23 cellular contexts compared by ENCODE assay signal in the genomic region with DNA sequence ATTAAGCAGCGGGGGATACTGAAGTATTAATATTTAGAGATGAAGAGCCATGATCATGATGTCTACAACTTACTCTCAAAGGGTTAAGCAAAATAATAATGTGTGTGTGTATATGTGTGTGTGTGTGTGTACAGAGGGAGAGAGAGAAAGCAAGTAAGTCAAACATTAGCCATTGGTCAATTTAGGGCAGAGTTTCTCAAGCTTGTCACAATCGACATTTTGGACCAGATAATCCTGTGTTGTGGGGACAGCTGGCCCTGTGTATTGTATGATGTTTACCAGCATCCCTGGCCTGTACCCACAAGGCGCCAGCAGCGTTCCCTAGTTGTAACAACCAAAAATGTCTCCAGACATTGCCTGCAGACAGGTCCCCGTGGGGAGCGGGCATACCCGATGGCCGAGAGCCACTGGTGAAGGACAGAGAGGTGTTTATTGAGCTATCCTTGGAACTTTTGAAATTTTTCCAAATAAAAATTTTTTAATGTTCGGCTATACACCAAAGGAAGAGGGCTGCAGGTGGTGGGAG. TPM values are rescaled to one million over a fixed set of nuclear protein-coding genes. Genes with fewer than 3 reads are reported as not detected.
A peak's percentile ranks its signal among the peaks of the same experiment; 100 is the strongest.
DNase-seq lines count a peak whose midpoint lies in the region; ATAC-seq, FAIRE-seq and TF ChIP-seq lines count a peak whose summit lies in the region.
"Had no signal": no experiment of that assay in that cellular context is flagged by ENCODE, and none has a peak within 500 bp of the region (broad histone marks: within the 10 kb centered on the region; RNA-seq: fewer than 3 reads in every experiment).

No MANE protein-coding gene starts in this region.

- H3K9me3 ChIP-seq in A549 (no peaks in the 10 kb centered on the region), kidney (ENCODE audit: control insufficient read depth in 1 of 2, low read length in 2 of 2) (no peaks in the 10 kb centered on the region), pancreas (no peaks in the 10 kb centered on the region)
- H3K9me3 ChIP-seq: BE2C had no signal

- CTCF ChIA-PET in A549 (lab: Yijun Ruan, JAX): interaction anchor here (0.6 to 3.5 kb wide), 15 partner anchors 8 to 208 kb away, joined by 3 to 36 read pairs (median 4); no protein-coding TSS in a partner anchor

- H3K9ac ChIP-seq in kidney (ENCODE audit: low read length in 2 of 2): no peak overlapping the region

- ATAC-seq in A549 (0 out of 6 replicates have a peak, but pooled peaks of 1 of the 2 experiments have one; percentile 13), pancreas (peak in 3 of 4 donors; percentile 30 to 57 (median 40))
- ATAC-seq: GM12878 had no signal

- H3K36me3 ChIP-seq in kidney (ENCODE audit: control insufficient read depth in 1 of 2, insufficient read depth in 2 of 2, low read length in 2 of 2): no peaks in the 10 kb centered on the region
- no peaks in the 10 kb centered on the region for H3K36me3 ChIP-seq in pancreas
- H3K36me3 ChIP-seq: BE2C had no signal

- intact Hi-C loops in kidney (cut with DNase I) (no loop called here), pancreas (cut with DNase I) (loop anchor here in 1 of 3 donors (5.0 kb wide), 1 partner anchor 193 kb away; no protein-coding TSS in a partner anchor)

- H3K4me3 ChIP-seq in A549 (no peak overlapping the region), kidney (ENCODE audit: low read length in 2 of 2) (no peak overlapping the region), pancreas (no peak overlapping the region)
- H3K4me3 ChIP-seq: GM12878 had no signal

- H3K4me2 ChIP-seq in A549: peak overlapping the region; percentile 8; the same call in 2 of the 3 replicates

- no peak for TF ChIP-seq EP300 in A549 (IDR thresholded peaks at IDR 0.05)

- FAIRE-seq in A549 (lab: Jason Lieb, UNC): no peak
- FAIRE-seq in kidney (lab: Jason Lieb, UNC): no peak
- FAIRE-seq in pancreas (lab: Jason Lieb, UNC): no peak
- FAIRE-seq: A204.1, D721Med, GM12878 had no signal

- no peak for TF ChIP-seq POLR2A in A549 (IDR thresholded peaks at IDR 0.05; ENCODE audit: low read length)

- H3K27ac ChIP-seq in A549 (peak overlapping the region in 1 of 2 experiments; percentile 24; a peak in 3 of 6 replicates), caudate nucleus (ENCODE audit: low read depth, low read length) (peak overlapping the region; percentile 71), kidney (ENCODE audit: low read depth in 2 of 2, low read length in 2 of 2) (no peak overlapping the region), pancreas (no peak overlapping the region)
- H3K27ac ChIP-seq: HL-60 had no signal

- no peaks in the 10 kb centered on the region for H3K27me3 ChIP-seq in pancreas
- H3K27me3 ChIP-seq: BE2C had no signal

- H3K4me1 ChIP-seq in A549 (peaks cover 7% of the 10 kb centered on the region; the same call in 2 of the 3 replicates), kidney (ENCODE audit: control insufficient read depth in 1 of 2, insufficient read depth in 1 of 2, low read depth in 1 of 2, low read length in 2 of 2) (peaks cover 15 to 24% of the 10 kb centered on the region in 2 donors), pancreas (peaks cover 0 to 10% (median 0%) of the 10 kb centered on the region in 3 donors)
- H3K4me1 ChIP-seq: BE2C had no signal

- TF ChIP-seq RAD21 in A549 (conservative IDR thresholded peaks at IDR 0.05 in 1 of 2, IDR thresholded peaks at IDR 0.05 in 1 of 2): no peak

- POLR2A ChIA-PET in A549 (lab: Yijun Ruan, JAX): interaction anchor here (1.2 kb wide), 1 partner anchor 46 kb away, joined by 5 read pairs; a partner anchor contains a TSS

- 75% methylated on average over 9 of the region's 9 CpGs for WGBS in A549 (ENCODE audit: missing lambda C conversion rate)
- WGBS in pancreas, 2 donors: 27 to 28% methylated on average over 9 of the region's 9 CpGs

- TF ChIP-seq CTCF in A549 (IDR thresholded peaks at IDR 0.05) (no peak), kidney (IDR thresholded peaks at IDR 0.05; ENCODE audit: borderline replicate concordance, extremely low read depth, insufficient read depth) (no peak), pancreas (IDR thresholded peaks at IDR 0.05) (no peak)

- no peak for DNase-seq in A549 (ENCODE audit: low read depth in 1 of 2, low spot score in 1 of 2)
- DNase-seq in caudate nucleus (lab: John Stamatoyannopoulos, UW): no peak
- peak; percentile 58 for DNase-seq in kidney
- peak in 1 of 6 donors; percentile 57 for DNase-seq in pancreas
- no peak for DNase-seq in stimulated activated CD4-positive, alpha-beta T cell treated with anti-CD3 and anti-CD28 coated beads, Interleukin-1b, Interleukin-23, amount 100 ng/mL, for 48 hours
- DNase-seq in superior temporal gyrus (ENCODE audit: extremely low spot score): no peak
- DNase-seq in NCI-H1436 (lab: John Stamatoyannopoulos, UW): no peak
- DNase-seq in DMS79 treated with DMSO at 0.1 percent for 48 hours (lab: John Stamatoyannopoulos, UW): no peak
- DNase-seq: BE2C, DND-41, H9, KG1, NCI-H1092 treated with DMSO at 0.1 percent for 48 hours, NCI-H146, NCI-H2029 treated with DMSO at 0.1 percent for 48 hours, NCI-H2171, NCI-H524 treated with DMSO at 0.1 percent for 48 hours, OCI-M1, Right ventricle myocardium superior had no signal

TF ChIP-seq in A549, 52 proteins besides CTCF, POLR2A, EP300 and RAD21:
- TF ChIP-seq, protein P1, sequence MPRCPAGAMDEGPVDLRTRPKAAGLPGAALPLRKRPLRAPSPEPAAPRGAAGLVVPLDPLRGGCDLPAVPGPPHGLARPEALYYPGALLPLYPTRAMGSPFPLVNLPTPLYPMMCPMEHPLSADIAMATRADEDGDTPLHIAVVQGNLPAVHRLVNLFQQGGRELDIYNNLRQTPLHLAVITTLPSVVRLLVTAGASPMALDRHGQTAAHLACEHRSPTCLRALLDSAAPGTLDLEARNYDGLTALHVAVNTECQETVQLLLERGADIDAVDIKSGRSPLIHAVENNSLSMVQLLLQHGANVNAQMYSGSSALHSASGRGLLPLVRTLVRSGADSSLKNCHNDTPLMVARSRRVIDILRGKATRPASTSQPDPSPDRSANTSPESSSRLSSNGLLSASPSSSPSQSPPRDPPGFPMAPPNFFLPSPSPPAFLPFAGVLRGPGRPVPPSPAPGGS (IDR thresholded peaks at IDR 0.05): no peak
- TF ChIP-seq BHLHE40 (IDR thresholded peaks at IDR 0.05; ENCODE audit: low read depth, low read length) (no peak), ZFP36 (IDR thresholded peaks at IDR 0.05; ENCODE audit: borderline replicate concordance, partially characterized antibody) (no peak), RARB (CRISPR knock-in tag; IDR thresholded peaks at IDR 0.05) (no peak), CHD4 (IDR thresholded peaks at IDR 0.05; ENCODE audit: borderline replicate concordance) (no peak), MAFK (IDR thresholded peaks at IDR 0.05; ENCODE audit: partially characterized antibody) (no peak), HOXB5 (CRISPR knock-in tag; IDR thresholded peaks at IDR 0.05) (no peak), HEYL (CRISPR knock-in tag; IDR thresholded peaks at IDR 0.05) (no peak), EHF (CRISPR knock-in tag; IDR thresholded peaks at IDR 0.05) (no peak), RCOR1 (IDR thresholded peaks at IDR 0.05; ENCODE audit: low read depth, low read length) (no peak), FOSL2 (IDR thresholded peaks at IDR 0.05) (no peak), FOSL2 (CRISPR knock-in tag; IDR thresholded peaks at IDR 0.05) (no peak), ZNF302 (CRISPR knock-in tag; IDR thresholded peaks at IDR 0.05) (no peak), CHD2 (IDR thresholded peaks at IDR 0.05; ENCODE audit: low read length, partially characterized antibody) (no peak), TFCP2L1 (CRISPR knock-in tag; IDR thresholded peaks at IDR 0.05) (no peak), HOXA7 (CRISPR knock-in tag; IDR thresholded peaks at IDR 0.05) (no peak), FOSB (CRISPR knock-in tag; IDR thresholded peaks at IDR 0.05) (no peak), SREBF2 (IDR thresholded peaks at IDR 0.05) (no peak)
- TF ChIP-seq, protein P2, sequence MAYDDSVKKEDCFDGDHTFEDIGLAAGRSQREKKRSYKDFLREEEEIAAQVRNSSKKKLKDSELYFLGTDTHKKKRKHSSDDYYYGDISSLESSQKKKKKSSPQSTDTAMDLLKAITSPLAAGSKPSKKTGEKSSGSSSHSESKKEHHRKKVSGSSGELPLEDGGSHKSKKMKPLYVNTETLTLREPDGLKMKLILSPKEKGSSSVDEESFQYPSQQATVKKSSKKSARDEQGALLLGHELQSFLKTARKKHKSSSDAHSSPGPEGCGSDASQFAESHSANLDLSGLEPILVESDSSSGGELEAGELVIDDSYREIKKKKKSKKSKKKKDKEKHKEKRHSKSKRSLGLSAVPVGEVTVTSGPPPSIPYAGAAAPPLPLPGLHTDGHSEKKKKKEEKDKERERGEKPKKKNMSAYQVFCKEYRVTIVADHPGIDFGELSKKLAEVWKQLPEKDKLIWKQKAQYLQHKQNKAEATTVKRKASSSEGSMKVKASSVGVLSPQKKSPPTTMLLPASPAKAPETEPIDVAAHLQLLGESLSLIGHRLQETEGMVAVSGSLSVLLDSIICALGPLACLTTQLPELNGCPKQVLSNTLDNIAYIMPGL (CRISPR knock-in tag; IDR thresholded peaks at IDR 0.05; ENCODE audit: borderline replicate concordance): no peak
- TF ChIP-seq, protein P3, sequence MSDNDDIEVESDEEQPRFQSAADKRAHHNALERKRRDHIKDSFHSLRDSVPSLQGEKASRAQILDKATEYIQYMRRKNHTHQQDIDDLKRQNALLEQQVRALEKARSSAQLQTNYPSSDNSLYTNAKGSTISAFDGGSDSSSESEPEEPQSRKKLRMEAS (IDR thresholded peaks at IDR 0.05): no peak
- TF ChIP-seq, protein P4, sequence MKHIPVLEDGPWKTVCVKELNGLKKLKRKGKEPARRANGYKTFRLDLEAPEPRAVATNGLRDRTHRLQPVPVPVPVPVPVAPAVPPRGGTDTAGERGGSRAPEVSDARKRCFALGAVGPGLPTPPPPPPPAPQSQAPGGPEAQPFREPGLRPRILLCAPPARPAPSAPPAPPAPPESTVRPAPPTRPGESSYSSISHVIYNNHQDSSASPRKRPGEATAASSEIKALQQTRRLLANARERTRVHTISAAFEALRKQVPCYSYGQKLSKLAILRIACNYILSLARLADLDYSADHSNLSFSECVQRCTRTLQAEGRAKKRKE (CRISPR knock-in tag; IDR thresholded peaks at IDR 0.05; ENCODE audit: low read depth): no peak
TF ChIP-seq in A549: peak in this region for 0.

RNA-seq across cellular contexts. Expression of a gene that starts 46.3 kb away (rescaled TPM):
- 525 and 594 TPM in 2 replicates for polyA plus RNA-seq in A549 (2011; rRNA removed)
- 540 and 757 TPM in 2 replicates for polyA plus RNA-seq in A549 (2012; cell fraction: cytosol; rRNA removed)
- polyA plus RNA-seq in A549 (2012; cell fraction: nucleus; rRNA removed): 1,192 and 1,375 TPM in 2 replicates
- polyA plus RNA-seq in A549 (2017; fragmentation: RNase III; extraction: RNeasy Plus Mini Kit Qiagen cat#74134 plus additional on column Dnase treatment): 191 to 207 TPM (median 203 TPM) in 3 replicates
- polyA minus RNA-seq in A549 (2011; rRNA and poly(A)+ RNA removed): 620 and 630 TPM in 2 replicates
- total RNA-seq in kidney: 172 TPM
- polyA plus RNA-seq in kidney (ENCODE audit: insufficient read depth, low read depth, low replicate concordance): 298 TPM
- 100 to 1,000 TPM in 1 of 6 donors, 10 to 100 TPM in 5; 18.6 to 198 (median 55.5) TPM for total RNA-seq in pancreas
- polyA plus RNA-seq in pancreas: 10 to 100 TPM; 46.3 to 75.1 TPM
